ENCODE assay signal across 8 cellular contexts in the genomic region with DNA sequence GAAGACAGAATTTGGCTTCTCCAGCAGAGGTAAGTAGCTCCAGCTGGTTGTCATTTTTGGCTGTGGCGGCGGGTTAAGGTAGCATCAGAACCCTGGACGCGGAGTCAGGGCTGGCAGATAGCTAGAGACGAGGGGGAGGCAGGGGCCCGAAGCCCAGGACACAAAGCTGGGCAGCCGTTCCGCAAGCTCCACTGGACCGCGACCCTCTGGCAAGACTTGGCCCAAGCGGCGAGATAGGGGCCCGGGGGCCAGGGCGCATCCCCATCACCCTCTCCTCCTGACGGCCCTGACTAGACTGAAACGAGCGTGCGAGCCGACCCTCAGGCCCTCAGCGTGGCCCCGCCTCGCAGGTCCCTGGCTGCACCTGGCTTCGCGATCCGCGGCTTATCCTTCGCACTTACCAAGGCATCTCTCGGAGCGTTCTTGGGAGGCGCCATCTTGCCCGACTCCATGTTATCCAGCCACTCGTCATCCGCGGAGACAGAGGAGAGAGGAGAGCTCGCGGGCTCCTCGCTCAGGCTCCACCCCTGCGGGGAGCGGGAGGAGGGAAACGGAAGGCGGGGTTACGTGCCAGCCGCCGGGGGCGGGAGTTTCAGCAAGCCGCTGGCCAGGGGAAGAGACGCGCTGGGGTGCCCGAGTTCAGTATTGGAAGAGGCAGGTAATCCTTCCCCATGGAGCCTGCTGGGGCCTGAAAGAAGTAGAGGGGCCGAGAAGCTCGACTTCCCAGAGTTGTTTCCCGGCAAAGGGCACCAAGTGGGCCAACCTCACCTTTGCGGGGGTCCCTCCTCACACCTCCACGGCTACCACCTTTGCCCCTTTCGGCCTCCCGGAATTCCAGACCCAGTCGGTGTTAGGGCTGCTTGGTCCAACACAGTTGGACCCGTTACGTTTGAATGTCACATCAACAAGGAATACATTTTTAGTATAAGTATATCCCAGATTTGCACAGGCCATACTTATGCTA. TPM values are rescaled to one million over a fixed set of nuclear protein-coding genes. Genes with fewer than 3 reads are reported as not detected.
DNase-seq lines count a peak whose midpoint lies in the region; ATAC-seq and TF ChIP-seq lines count a peak whose summit lies in the region.

A gene with protein sequence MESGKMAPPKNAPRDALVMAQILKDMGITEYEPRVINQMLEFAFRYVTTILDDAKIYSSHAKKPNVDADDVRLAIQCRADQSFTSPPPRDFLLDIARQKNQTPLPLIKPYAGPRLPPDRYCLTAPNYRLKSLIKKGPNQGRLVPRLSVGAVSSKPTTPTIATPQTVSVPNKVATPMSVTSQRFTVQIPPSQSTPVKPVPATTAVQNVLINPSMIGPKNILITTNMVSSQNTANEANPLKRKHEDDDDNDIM (minus strand): TSS at position 491 of the 964 bp plus-strand sequence. CDS start 39 bp downstream, at position 452.

- no peaks in the 10 kb centered on the region for H3K9me3 ChIP-seq in thymus (ENCODE audit: control insufficient read depth)

- H3K9me3 Mint-ChIP-seq in activated naive CD4-positive, alpha-beta T cell treated with anti-CD3 and anti-CD28 coated beads, Interleukin-2, amount 50 U/mL, for 72 hours: peaks cover 5 to 6% of the 10 kb centered on the region in 2 donors
- peaks cover 3% of the 10 kb centered on the region for H3K9me3 Mint-ChIP-seq in osteocyte (ENCODE audit: unreplicated experiment)

- H3K4me3 Mint-ChIP-seq in osteocyte (ENCODE audit: unreplicated experiment): peak within 1 kb of the TSS; percentile 90

- H3K36me3 ChIP-seq in thymus (ENCODE audit: control insufficient read depth, insufficient read depth): no peaks in the 10 kb centered on the region

- TF ChIP-seq CTCF in HFF-Myc (IDR thresholded peaks at IDR 0.05; ENCODE audit: low read depth, low read length, missing control alignments) (no peak), osteocyte (IDR thresholded peaks at IDR 0.05) (no peak)

- no peaks in the 10 kb centered on the region for H3K36me3 Mint-ChIP-seq in activated naive CD4-positive, alpha-beta T cell treated with anti-CD3 and anti-CD28 coated beads, Interleukin-2, amount 50 U/mL, for 72 hours
- no peaks in the 10 kb centered on the region for H3K36me3 Mint-ChIP-seq in osteocyte (ENCODE audit: unreplicated experiment)

- H3K27ac Mint-ChIP-seq in activated naive CD4-positive, alpha-beta T cell treated with anti-CD3 and anti-CD28 coated beads, Interleukin-2, amount 50 U/mL, for 72 hours: peak within 1 kb of the TSS; percentile 89 to 91
- peak within 1 kb of the TSS; percentile 93 for H3K27ac Mint-ChIP-seq in osteocyte (ENCODE audit: unreplicated experiment)

- H3K4me1 Mint-ChIP-seq in osteocyte (ENCODE audit: unreplicated experiment): no peaks in the 10 kb centered on the region

- H3K4me3 ChIP-seq in HFF-Myc (replicated peaks; ENCODE audit: low read depth, low read length) (peak within 1 kb of the TSS; percentile 67), thymus (ENCODE audit: low read length) (peak within 1 kb of the TSS; percentile 57)

- no peaks in the 10 kb centered on the region for H3K4me1 ChIP-seq in thymus (ENCODE audit: control insufficient read depth, insufficient read depth, low read length)

- H3K27me3 ChIP-seq in thymus (ENCODE audit: control insufficient read depth, insufficient read depth): no peaks in the 10 kb centered on the region

- WGBS in thymus: 7% methylated on average over 58 of the region's 59 CpGs

- H3K27ac ChIP-seq in thymus (ENCODE audit: low read depth): peak within 1 kb of the TSS; percentile 71

- peak; percentile 99 for ATAC-seq in SK-N-SH treated with all-trans-retinoic acid at 6 μM for 48 hours
- peak; percentile 87 to 99 for ATAC-seq in activated naive CD4-positive, alpha-beta T cell treated with anti-CD3 and anti-CD28 coated beads, Interleukin-2, amount 50 U/mL, for 72 hours

- H3K27me3 Mint-ChIP-seq in osteocyte (ENCODE audit: unreplicated experiment): no peaks in the 10 kb centered on the region

- peak; percentile 21 for DNase-seq in GM04503 (ENCODE audit: low read depth)
- DNase-seq in HFF-Myc (ENCODE audit: extremely low read depth, low read depth): peak; percentile 32
- peak; percentile 81 for DNase-seq in NAMALWA (ENCODE audit: low spot score)
- DNase-seq in activated naive CD4-positive, alpha-beta T cell treated with anti-CD3 and anti-CD28 coated beads, Interleukin-2, amount 50 U/mL, for 72 hours (ENCODE audit: low spot score in 2 of 2): peak; percentile 79 to 85
- DNase-seq in glomerular visceral epithelial cell (ENCODE audit: extremely low spot score): peak; percentile 85
- peak; percentile 93 for DNase-seq in osteocyte (ENCODE audit: extremely low spot score, unreplicated experiment)

TF ChIP-seq in SK-N-SH treated with all-trans-retinoic acid at 6 μM for 48 hours, 23 proteins besides CTCF, POLR2A, EP300 and RAD21:
- TF ChIP-seq, protein P1, sequence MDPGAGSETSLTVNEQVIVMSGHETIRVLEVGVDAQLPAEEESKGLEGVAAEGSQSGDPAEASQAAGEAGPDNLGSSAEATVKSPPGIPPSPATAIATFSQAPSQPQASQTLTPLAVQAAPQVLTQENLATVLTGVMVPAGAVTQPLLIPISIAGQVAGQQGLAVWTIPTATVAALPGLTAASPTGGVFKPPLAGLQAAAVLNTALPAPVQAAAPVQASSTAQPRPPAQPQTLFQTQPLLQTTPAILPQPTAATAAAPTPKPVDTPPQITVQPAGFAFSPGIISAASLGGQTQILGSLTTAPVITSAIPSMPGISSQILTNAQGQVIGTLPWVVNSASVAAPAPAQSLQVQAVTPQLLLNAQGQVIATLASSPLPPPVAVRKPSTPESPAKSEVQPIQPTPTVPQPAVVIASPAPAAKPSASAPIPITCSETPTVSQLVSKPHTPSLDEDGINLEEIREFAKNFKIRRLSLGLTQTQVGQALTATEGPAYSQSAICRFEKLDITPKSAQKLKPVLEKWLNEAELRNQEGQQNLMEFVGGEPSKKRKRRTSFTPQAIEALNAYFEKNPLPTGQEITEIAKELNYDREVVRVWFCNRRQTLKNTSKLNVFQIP (CRISPR knock-in tag; IDR thresholded peaks at IDR 0.05; ENCODE audit: borderline replicate concordance, low read depth): no peak
- TF ChIP-seq, protein P2, sequence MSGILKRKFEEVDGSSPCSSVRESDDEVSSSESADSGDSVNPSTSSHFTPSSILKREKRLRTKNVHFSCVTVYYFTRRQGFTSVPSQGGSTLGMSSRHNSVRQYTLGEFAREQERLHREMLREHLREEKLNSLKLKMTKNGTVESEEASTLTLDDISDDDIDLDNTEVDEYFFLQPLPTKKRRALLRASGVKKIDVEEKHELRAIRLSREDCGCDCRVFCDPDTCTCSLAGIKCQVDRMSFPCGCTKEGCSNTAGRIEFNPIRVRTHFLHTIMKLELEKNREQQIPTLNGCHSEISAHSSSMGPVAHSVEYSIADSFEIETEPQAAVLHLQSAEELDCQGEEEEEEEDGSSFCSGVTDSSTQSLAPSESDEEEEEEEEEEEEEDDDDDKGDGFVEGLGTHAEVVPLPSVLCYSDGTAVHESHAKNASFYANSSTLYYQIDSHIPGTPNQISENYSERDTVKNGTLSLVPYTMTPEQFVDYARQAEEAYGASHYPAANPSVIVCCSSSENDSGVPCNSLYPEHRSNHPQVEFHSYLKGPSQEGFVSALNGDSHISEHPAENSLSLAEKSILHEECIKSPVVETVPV (CRISPR knock-in tag; IDR thresholded peaks at IDR 0.05): no peak
- TF ChIP-seq ZC3H10 (CRISPR knock-in tag; IDR thresholded peaks at IDR 0.05): no peak

RNA-seq across cellular contexts. Expression of the gene that starts here (rescaled TPM):
- 10 to 100 TPM; 16.9 to 32.3 TPM for total RNA-seq in activated naive CD4-positive, alpha-beta T cell treated with anti-CD3 and anti-CD28 coated beads, Interleukin-2, amount 50 U/mL, for 72 hours
- total RNA-seq in osteocyte: 16.9 and 19.9 TPM in 2 replicates
- 20.1 TPM for polyA plus RNA-seq in thymus

Comparison
In these comparisons a context has a peak if more than half of its experiments do, and no peak if none do; other contexts are left out.
1. Peak in every context shown above with its lines: DNase-seq, ATAC-seq, H3K4me3 ChIP-seq and H3K27ac ChIP-seq.
2. DNase-seq: peak in every context shown above with its lines; median percentile 93 in osteocyte; 85 in glomerular visceral epithelial cell; 82 in activated naive CD4-positive, alpha-beta T cell treated with anti-CD3 and anti-CD28 coated beads, Interleukin-2, amount 50 U/mL, for 72 hours; 81 in NAMALWA; 32 in HFF-Myc; 21 in GM04503.